In the genomic region with DNA sequence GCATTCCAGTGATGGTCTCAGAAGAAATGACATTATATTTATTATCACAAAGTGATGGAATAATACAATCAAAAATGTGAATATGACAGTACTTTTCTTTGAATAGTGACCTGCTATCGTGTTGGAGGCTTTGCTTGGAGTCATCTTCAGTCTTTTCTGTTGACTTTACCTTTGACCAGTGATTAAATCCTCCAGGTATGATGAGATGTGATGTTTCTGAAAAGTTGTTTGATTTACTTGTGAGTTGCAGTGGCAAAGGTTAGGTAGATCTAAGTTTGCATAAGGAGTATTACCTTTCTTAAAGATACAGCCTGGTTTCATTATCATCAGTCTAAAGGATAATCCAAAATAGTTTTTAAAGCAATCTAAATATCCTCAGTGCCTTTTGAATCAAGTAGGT, we compare ENCODE assay signal across 17 cellular contexts.
"Had no signal": no experiment of that assay in that cellular context is flagged by ENCODE, and none has a peak within 500 bp of the region (broad histone marks: within the 10 kb centered on the region; RNA-seq: fewer than 3 reads in every experiment).

No MANE protein-coding gene starts in this region.

- H3K4me3 Mint-ChIP-seq: activated naive CD8-positive, alpha-beta T cell treated with anti-CD3 and anti-CD28 coated beads, Interleukin-2, amount 10 ng/mL, durations not matched to agents 7 days and 5 days; stimulated activated effector memory CD8-positive, alpha-beta T cell treated with anti-CD3 and anti-CD28 coated beads, Interleukin-12 subunit alpha, Interleukin-12 subunit beta, amount 100 ng/mL, for 72 hours had no signal

- H3K4me3 ChIP-seq: ascending aorta, left lung, SK-N-MC, smooth muscle cell had no signal

- H3K36me3 ChIP-seq: left lung had no signal

- DNase-seq: activated effector memory CD4-positive, alpha-beta T cell treated with Interleukin-2 at 50 U/mL for 16 hours; activated naive CD8-positive, alpha-beta T cell treated with anti-CD3 and anti-CD28 coated beads, Interleukin-2, amount 10 ng/mL, durations not matched to agents 7 days and 5 days; activated T-cell treated with anti-CD3 and anti-CD28 coated beads for 4 hours; foreskin keratinocyte; head of caudate nucleus; left lung; mesenchymal stem cell; retina; substantia nigra; T-helper 1 cell; trophoblast cell had no signal

- H3K36me3 Mint-ChIP-seq: activated naive CD8-positive, alpha-beta T cell treated with anti-CD3 and anti-CD28 coated beads, Interleukin-2, amount 10 ng/mL, durations not matched to agents 7 days and 5 days had no signal

- H3K9me3 ChIP-seq: ascending aorta, left lung had no signal

- H3K27ac Mint-ChIP-seq: activated naive CD8-positive, alpha-beta T cell treated with anti-CD3 and anti-CD28 coated beads, Interleukin-2, amount 10 ng/mL, durations not matched to agents 7 days and 5 days; stimulated activated effector memory CD8-positive, alpha-beta T cell treated with anti-CD3 and anti-CD28 coated beads, Interleukin-12 subunit alpha, Interleukin-12 subunit beta, amount 100 ng/mL, for 72 hours had no signal

- ATAC-seq: foreskin keratinocyte; left lung; stimulated activated effector memory CD8-positive, alpha-beta T cell treated with anti-CD3 and anti-CD28 coated beads, Interleukin-12 subunit alpha, Interleukin-12 subunit beta, amount 100 ng/mL, for 72 hours had no signal

- H3K27me3 ChIP-seq: ascending aorta, foreskin keratinocyte, left lung had no signal

- H3K27ac ChIP-seq: ascending aorta, foreskin keratinocyte, left lung, parathyroid adenoma, SK-N-MC, VCaP had no signal

- H3K9me3 Mint-ChIP-seq: activated naive CD8-positive, alpha-beta T cell treated with anti-CD3 and anti-CD28 coated beads, Interleukin-2, amount 10 ng/mL, durations not matched to agents 7 days and 5 days; stimulated activated effector memory CD8-positive, alpha-beta T cell treated with anti-CD3 and anti-CD28 coated beads, Interleukin-12 subunit alpha, Interleukin-12 subunit beta, amount 100 ng/mL, for 72 hours had no signal

- H3K27me3 Mint-ChIP-seq: activated naive CD8-positive, alpha-beta T cell treated with anti-CD3 and anti-CD28 coated beads, Interleukin-2, amount 10 ng/mL, durations not matched to agents 7 days and 5 days had no signal
